Comparison of ENCODE assay signal across 1 cellular context in the genomic region with DNA sequence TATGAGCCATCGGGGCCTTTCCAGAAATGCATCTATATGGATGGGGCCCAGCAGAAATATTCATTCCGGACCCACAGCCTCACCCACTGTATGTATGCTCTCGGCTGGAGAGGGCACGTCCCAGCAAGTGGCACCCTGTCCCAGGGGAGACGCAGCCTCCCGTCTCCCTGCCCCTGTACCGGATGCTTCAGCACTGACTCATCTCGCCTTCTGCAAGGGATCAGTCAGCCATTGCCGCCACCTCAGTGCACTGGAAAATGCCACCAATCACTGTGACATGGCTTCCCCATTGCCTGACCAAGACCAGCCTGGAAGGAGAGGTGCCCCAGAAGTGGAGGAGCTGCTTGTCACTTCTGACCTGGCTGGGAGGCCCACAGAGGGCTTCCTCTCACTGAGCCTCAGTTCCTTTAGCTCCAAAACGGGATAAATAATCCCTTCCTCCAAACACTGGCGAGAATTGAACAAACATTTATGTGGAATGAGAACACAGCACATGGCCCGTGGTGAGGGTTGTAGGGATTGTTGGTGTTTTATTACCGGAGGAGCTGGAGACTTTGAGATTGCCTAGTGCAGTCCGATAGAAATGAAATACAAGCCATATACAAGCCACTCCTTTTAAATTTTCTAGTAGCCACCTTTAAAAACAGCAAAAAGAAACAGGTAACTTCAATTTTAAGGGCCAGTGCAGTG.
TF ChIP-seq lines count a peak whose summit lies in the region.

No MANE protein-coding gene starts in this region.

TF ChIP-seq in IMR-90, 13 proteins besides CTCF, POLR2A, EP300 and RAD21:
- TF ChIP-seq SMC3 (IDR thresholded peaks at IDR 0.05; ENCODE audit: low read depth, low read length) (no peak), RCOR1 (IDR thresholded peaks at IDR 0.05; ENCODE audit: insufficient replicate concordance, low read length) (no peak), MXI1 (IDR thresholded peaks at IDR 0.05; ENCODE audit: borderline replicate concordance, low read depth, low read length) (no peak), BHLHE40 (IDR thresholded peaks at IDR 0.05; ENCODE audit: low read depth, low read length) (no peak), FOS (IDR thresholded peaks at IDR 0.05; ENCODE audit: low read depth, low read length) (peak; percentile 34; the same call in 1 of the 2 replicates)
TF ChIP-seq in IMR-90: peak in this region for 1.
